Comparison of ENCODE assay signal across 8 cellular contexts in genomic region chr7:32891800-32892520, GRCh38. TPM values are rescaled to one million over a fixed set of nuclear protein-coding genes. Genes with fewer than 3 reads are reported as not detected.
DNase-seq lines count a peak whose midpoint lies in the region; ATAC-seq and TF ChIP-seq lines count a peak whose summit lies in the region.

No MANE protein-coding gene starts in this region.

- peak overlapping the region; percentile 94 to 99 for H3K4me3 ChIP-seq in right atrium auricular region
- H3K4me3 ChIP-seq in uterus: peak overlapping the region; percentile 78 to 100

- H3K36me3 ChIP-seq in right atrium auricular region (no peaks in the 10 kb centered on the region), uterus (no peaks in the 10 kb centered on the region)

- TF ChIP-seq CTCF in right atrium auricular region (IDR thresholded peaks at IDR 0.05) (no peak), uterus (IDR thresholded peaks at IDR 0.05) (peak in 2 of 4 experiments; percentile 1 to 15)

- H3K27ac ChIP-seq in right atrium auricular region (peak overlapping the region; percentile 99 to 100), uterus (peak overlapping the region; percentile 95 to 100)

- TF ChIP-seq POLR2A in GM15510 (IDR thresholded peaks at IDR 0.05; ENCODE audit: borderline replicate concordance, extremely low read depth, insufficient read length): peak; percentile 74
- peak; percentile 40 to 53 for TF ChIP-seq POLR2A in uterus (IDR thresholded peaks at IDR 0.05)

- no peaks in the 10 kb centered on the region for H3K27me3 ChIP-seq in right atrium auricular region
- no peaks in the 10 kb centered on the region for H3K27me3 ChIP-seq in uterus

- H3K4me1 ChIP-seq in right atrium auricular region (peaks cover 0 to 45% of the 10 kb centered on the region in 2 donors), uterus (peaks cover 0 to 6% of the 10 kb centered on the region in 2 donors)

- H3K9me3 ChIP-seq in right atrium auricular region: no peaks in the 10 kb centered on the region
- no peaks in the 10 kb centered on the region for H3K9me3 ChIP-seq in uterus

- intact Hi-C loops in uterus (cut with DNase I; ENCODE audit: low total_unique reads): loop anchor here (10.0 kb wide), 1 partner anchor 53 kb away; no protein-coding TSS in a partner anchor

- ATAC-seq in HG02884 (IDR thresholded peaks at IDR 0.05; ENCODE audit: unreplicated experiment): peak; percentile 40

- DNase-seq in NCI-H146 treated with DMSO at 0.1 percent for 48 hours (lab: John Stamatoyannopoulos, UW; ENCODE audit: unreplicated experiment) (peak; percentile 90), T-helper 1 cell (peak; percentile 97 to 98 (median 97)), amygdala (lab: John Stamatoyannopoulos, UW) (peak; percentile 57 to 95 (median 91)), right atrium auricular region (ENCODE audit: low spot score) (peak; percentile 97), pulmonary artery endothelial cell (ENCODE audit: low read depth, low spot score) (peak; percentile 84), uterus (peak; percentile 96 to 97)

RNA-seq across cellular contexts. Expression of gene KBTBD2, which starts 0.4 kb away (rescaled TPM):
- total RNA-seq in right atrium auricular region (10 to 100 TPM; 22.4 to 26.0 TPM), pulmonary artery endothelial cell (49.5 and 59.3 TPM in 2 replicates), uterus (10 to 100 TPM; 14.1 to 96.1 (median 38.9) TPM)

Comparison
In these comparisons a context has a peak if more than half of its experiments do, and no peak if none do; other contexts are left out.
1. Peak in every context shown above with its lines: DNase-seq, ATAC-seq, H3K4me3 ChIP-seq and H3K27ac ChIP-seq.